12 cellular contexts compared by ENCODE assay signal in the genomic region with DNA sequence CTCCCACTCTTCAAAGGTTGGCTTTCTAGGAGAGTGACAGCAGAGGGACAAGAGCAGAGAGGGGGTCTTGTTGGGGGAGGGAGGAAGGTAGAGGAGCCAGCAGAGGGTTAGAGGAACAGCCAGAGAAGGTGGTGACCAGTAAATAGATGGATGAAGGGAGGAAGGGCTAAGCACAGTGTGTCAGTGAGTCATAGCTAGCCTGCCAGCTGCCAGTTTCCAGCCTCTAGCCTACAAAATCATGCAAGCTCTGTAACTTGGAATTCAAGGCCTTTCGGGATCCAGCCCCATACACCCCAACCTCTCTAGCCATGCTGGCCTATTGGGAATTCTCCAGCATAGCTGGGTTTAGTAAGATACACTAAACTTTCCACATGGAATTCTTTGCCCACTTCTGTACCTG.
DNase-seq lines count a peak whose midpoint lies in the region; ATAC-seq and TF ChIP-seq lines count a peak whose summit lies in the region.
"Had no signal": no experiment of that assay in that cellular context is flagged by ENCODE, and none has a peak within 500 bp of the region (broad histone marks: within the 10 kb centered on the region; RNA-seq: fewer than 3 reads in every experiment).

No MANE protein-coding gene starts in this region.

- no peaks in the 10 kb centered on the region for H3K9me3 ChIP-seq in A673 (ENCODE audit: low read depth, low read length, poor library complexity, severe bottlenecking)
- H3K9me3 ChIP-seq: right lobe of liver had no signal

- no peaks in the 10 kb centered on the region for H3K36me3 ChIP-seq in A673 (ENCODE audit: insufficient read depth, low read length, poor library complexity, severe bottlenecking)
- H3K36me3 ChIP-seq: right lobe of liver had no signal

- no peak overlapping the region for H3K4me3 ChIP-seq in A673 (ENCODE audit: low read depth, low read length, poor library complexity, severe bottlenecking)
- H3K4me3 ChIP-seq: right lobe of liver had no signal

- CTCF ChIA-PET in A673 (lab: Charles Lee) = no interaction called here

- DNase-seq in EL (peak; percentile 71), RPMI7951 (ENCODE audit: low read depth) (peak; percentile 64), fibroblast of peridontal ligament (ENCODE audit: extremely low read depth) (peak; percentile 93), renal cortical epithelial cell (ENCODE audit: low read depth) (peak; percentile 53), NCI-H2227 (lab: John Stamatoyannopoulos, UW; ENCODE audit: unreplicated experiment) (no peak), HuH-7 (ENCODE audit: low spot score) (no peak), A673 (ENCODE audit: low spot score) (no peak)
- DNase-seq: activated CD4-positive, alpha-beta T cell treated with anti-CD3 and anti-CD28 coated beads, Interleukin-2, amount 50 U/mL, for 1 hour; activated effector memory CD4-positive, alpha-beta T cell treated with anti-CD3 and anti-CD28 coated beads, Interleukin-2, amount 50 U/mL, for 16 hours; naive B cell; right lobe of liver had no signal

- H3K27ac ChIP-seq in A673 (ENCODE audit: low read depth, low read length, poor library complexity, severe bottlenecking) = no peak overlapping the region
- H3K27ac ChIP-seq: right lobe of liver had no signal

- no peak for TF ChIP-seq CTCF in A673 (conservative IDR thresholded peaks at IDR 0.05; ENCODE audit: low read depth, low read length)

- no TSS peak for BruUV-seq in A673 (replicated peaks; lab: Mats Ljungman, UMichigan)

- H3K4me1 ChIP-seq in A673 (ENCODE audit: insufficient read depth, low read length, poor library complexity, severe bottlenecking) = no peaks in the 10 kb centered on the region

- POLR2A ChIA-PET in A673 (lab: Charles Lee; ENCODE audit: low non-redundant PET) = no interaction called here

- intact Hi-C loops in A673 (cut with micrococcal nuclease; ENCODE audit: unreplicated experiment) = no loop called here

- ATAC-seq in HG03025 (IDR thresholded peaks at IDR 0.05; ENCODE audit: low FRiP score, unreplicated experiment) = no peak

- H3K27me3 ChIP-seq in A673 (replicated peaks; ENCODE audit: insufficient read depth, low read depth, low read length, poor library complexity) = no peaks in the 10 kb centered on the region
- H3K27me3 ChIP-seq: right lobe of liver had no signal

Comparison
In these comparisons a context has a peak if more than half of its experiments do, and no peak if none do; other contexts are left out.
1. DNase-seq: peak in EL (single experiment), RPMI7951 (single experiment), fibroblast of peridontal ligament (single experiment) and renal cortical epithelial cell (single experiment); none in NCI-H2227 (single experiment), HuH-7 (single experiment) and A673 (single experiment).